In the genomic region with DNA sequence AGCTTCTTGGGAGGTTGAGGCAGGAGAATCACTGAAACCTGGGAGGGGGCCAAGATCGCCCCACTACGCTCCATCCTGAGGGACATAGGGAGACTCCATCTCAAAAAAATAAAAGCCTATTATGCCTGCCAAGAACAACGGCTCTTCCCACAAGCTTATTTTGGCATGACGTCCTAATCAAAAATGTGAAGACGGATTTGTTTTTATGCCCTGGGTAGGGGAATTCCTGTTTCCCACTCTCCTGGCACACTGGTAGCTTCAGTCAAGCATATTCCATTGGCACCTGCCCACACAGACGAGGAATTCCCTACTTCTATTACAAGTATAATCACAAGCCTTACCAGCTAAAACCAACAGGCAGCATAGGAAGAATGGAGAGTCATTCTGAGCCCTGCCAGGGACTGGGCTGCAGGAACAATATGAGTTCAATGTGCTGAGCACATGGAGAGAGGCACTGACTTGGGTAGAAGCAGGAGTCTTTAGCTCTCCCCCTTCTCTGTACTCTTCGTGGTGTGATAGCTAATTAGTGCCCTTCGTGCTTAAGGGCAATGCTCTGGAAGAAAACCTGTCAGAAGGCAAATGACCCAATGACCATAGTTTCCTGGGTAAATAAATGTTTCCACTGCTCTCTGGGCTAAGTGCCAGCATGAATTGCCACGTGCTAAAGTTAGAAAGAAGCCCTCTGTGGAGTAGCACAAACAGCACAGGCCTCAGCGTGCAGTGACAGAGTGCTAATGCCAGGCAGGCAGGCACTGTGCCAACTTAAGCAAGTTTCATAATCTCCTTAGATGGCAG, we compare ENCODE assay signal across 9 cellular contexts. TPM values are rescaled to one million over a fixed set of nuclear protein-coding genes. Genes with fewer than 3 reads are reported as not detected.
DNase-seq lines count a peak whose midpoint lies in the region; ATAC-seq and TF ChIP-seq lines count a peak whose summit lies in the region.
"Had no signal": no experiment of that assay in that cellular context is flagged by ENCODE, and none has a peak within 500 bp of the region (broad histone marks: within the 10 kb centered on the region; RNA-seq: fewer than 3 reads in every experiment).

No MANE protein-coding gene starts in this region.

- peaks cover 27% of the 10 kb centered on the region for H4K20me1 ChIP-seq in Loucy (ENCODE audit: insufficient read depth, low read length, poor library complexity, severe bottlenecking)

- intact Hi-C loops in CD14-positive monocyte (cut with micrococcal nuclease): loop anchor here (5.0 to 10.0 kb wide), 5 partner anchors 65 to 445 kb away; a partner anchor contains a TSS

- H2AFZ ChIP-seq in Loucy (ENCODE audit: low read length): no peak overlapping the region

- H3K79me2 ChIP-seq in Loucy (ENCODE audit: insufficient read depth, low read length): peaks cover 68% of the 10 kb centered on the region

- no peaks in the 10 kb centered on the region for H3K9me3 Mint-ChIP-seq in CD14-positive monocyte
- peaks cover 0 to 3% (median 0%) of the 10 kb centered on the region in 5 experiments for H3K9me3 Mint-ChIP-seq in brain
- H3K9me3 Mint-ChIP-seq: central memory CD8-positive, alpha-beta T cell had no signal

- H3K36me3 ChIP-seq in Loucy (ENCODE audit: insufficient read depth, low read length): peaks cover 30% of the 10 kb centered on the region; the same call in 1 of the 2 replicates
- H3K36me3 ChIP-seq in kidney epithelial cell (ENCODE audit: control insufficient read depth, insufficient read depth, low read length): no peaks in the 10 kb centered on the region

- ATAC-seq in GM21447 (IDR thresholded peaks at IDR 0.05; ENCODE audit: unreplicated experiment): no peak

- peaks cover 32% of the 10 kb centered on the region for H3K4me1 Mint-ChIP-seq in CD14-positive monocyte
- H3K4me1 Mint-ChIP-seq in brain: peaks cover 18% of the 10 kb centered on the region

- H3K4me2 ChIP-seq in Loucy (ENCODE audit: low read depth, low read length, poor library complexity, severe bottlenecking): peak overlapping the region; percentile 35

- H3K27ac ChIP-seq in substantia nigra (ENCODE audit: low read depth, low read length, poor library complexity, severe bottlenecking): no peak overlapping the region

- H3K27me3 Mint-ChIP-seq in CD14-positive monocyte (ENCODE audit: low read depth in 3 of 3) (no peaks in the 10 kb centered on the region), brain (peaks cover 6% of the 10 kb centered on the region)
- H3K27me3 Mint-ChIP-seq: central memory CD8-positive, alpha-beta T cell had no signal

- no peaks in the 10 kb centered on the region for H3K36me3 Mint-ChIP-seq in CD14-positive monocyte
- H3K36me3 Mint-ChIP-seq in brain: no peaks in the 10 kb centered on the region

- TF ChIP-seq CTCF in CD14-positive monocyte (IDR thresholded peaks at IDR 0.05): no peak
- TF ChIP-seq CTCF in Loucy (conservative IDR thresholded peaks at IDR 0.05; ENCODE audit: low read length): no peak
- TF ChIP-seq CTCF in brain (conservative IDR thresholded peaks at IDR 0.05): no peak
- no peak for TF ChIP-seq CTCF in kidney epithelial cell (IDR thresholded peaks at IDR 0.05; ENCODE audit: insufficient read depth, low read length, poor library complexity, severe bottlenecking)

- no peaks in the 10 kb centered on the region for H3F3A ChIP-seq in Loucy (ENCODE audit: low read depth)

- DNase-seq in CD14-positive monocyte (ENCODE audit: low spot score) (peak; percentile 47), kidney epithelial cell (ENCODE audit: low read depth) (peak; percentile 76), substantia nigra (lab: John Stamatoyannopoulos, UW) (peak in 42 of 49 donors; percentile 5 to 85 (median 42)), NCI-H82 treated with DMSO at 0.1 percent for 48 hours (lab: John Stamatoyannopoulos, UW; ENCODE audit: unreplicated experiment) (no peak), activated T-cell treated with anti-CD3 and anti-CD28 coated beads for 4 hours (no peak)

- peaks cover 37% of the 10 kb centered on the region for H3K4me1 ChIP-seq in Loucy (ENCODE audit: insufficient read depth, low read length, poor library complexity, severe bottlenecking)

- no peaks in the 10 kb centered on the region for H3K27me3 ChIP-seq in Loucy (ENCODE audit: insufficient read depth, low read length, poor library complexity, severe bottlenecking)
- H3K27me3 ChIP-seq in kidney epithelial cell (ENCODE audit: control insufficient read depth, insufficient read depth, low read length): no peaks in the 10 kb centered on the region

- no peak overlapping the region for H3K4me3 Mint-ChIP-seq in CD14-positive monocyte
- peak overlapping the region in 1 of 5 experiments; percentile 72 for H3K4me3 Mint-ChIP-seq in brain
- H3K4me3 Mint-ChIP-seq: central memory CD8-positive, alpha-beta T cell had no signal

- no peak overlapping the region for H3K4me3 ChIP-seq in Loucy (ENCODE audit: low read length, poor library complexity, severe bottlenecking)
- H3K4me3 ChIP-seq in kidney epithelial cell (ENCODE audit: low read depth, low read length): no peak overlapping the region

- no peak overlapping the region for H3K9ac ChIP-seq in Loucy (ENCODE audit: low read depth, low read length, poor library complexity, severe bottlenecking)

- H3K9me3 ChIP-seq in Loucy (ENCODE audit: insufficient read depth, low read depth, low read length): no peaks in the 10 kb centered on the region

- peak overlapping the region in 5 of 7 donors; percentile 45 to 77 (median 72) for H3K27ac Mint-ChIP-seq in CD14-positive monocyte
- peak overlapping the region in 4 of 5 experiments; percentile 54 to 91 (median 82) for H3K27ac Mint-ChIP-seq in brain

- H3K9me2 ChIP-seq in Loucy (replicated peaks; ENCODE audit: low read depth, low read length): no peaks in the 10 kb centered on the region

RNA-seq across cellular contexts. Expression of a gene that starts 16.8 kb away (rescaled TPM):
- polyA plus RNA-seq in CD14-positive monocyte (under 1 TPM; 0.38 to 0.40 TPM), brain (ENCODE audit: insufficient read depth, low read depth, low replicate concordance) (0.73 TPM)
- total RNA-seq in kidney epithelial cell: 0.62 and 1.3 TPM in 2 replicates

Comparison
In these comparisons a context has a peak if more than half of its experiments do, and no peak if none do; other contexts are left out.
1. DNase-seq: peak in CD14-positive monocyte (single experiment), kidney epithelial cell (single experiment) and substantia nigra (42 of 49); none in NCI-H82 treated with DMSO at 0.1 percent for 48 hours (single experiment) and activated T-cell treated with anti-CD3 and anti-CD28 coated beads for 4 hours (single experiment).